Comparison of ENCODE assay signal across 15 cellular contexts in genomic region chr11:45659031-45659817, GRCh38. TPM values are rescaled to one million over a fixed set of nuclear protein-coding genes. Genes with fewer than 3 reads are reported as not detected.
DNase-seq lines count a peak whose midpoint lies in the region; ATAC-seq and TF ChIP-seq lines count a peak whose summit lies in the region.
"Had no signal": no experiment of that assay in that cellular context is flagged by ENCODE, and none has a peak within 500 bp of the region (broad histone marks: within the 10 kb centered on the region; RNA-seq: fewer than 3 reads in every experiment).

No MANE protein-coding gene starts in this region.

- H3K9me3 ChIP-seq in neural progenitor cell (ENCODE audit: low read depth) = no peaks in the 10 kb centered on the region
- no peaks in the 10 kb centered on the region for H3K9me3 ChIP-seq in thoracic aorta
- no peaks in the 10 kb centered on the region for H3K9me3 ChIP-seq in adrenal gland (replicated peaks in 1 of 3)
- H3K9me3 ChIP-seq in body of pancreas = no peaks in the 10 kb centered on the region
- H3K9me3 ChIP-seq: colonic mucosa had no signal

- TF ChIP-seq POLR2A in adrenal gland (IDR thresholded peaks at IDR 0.05) (no peak), body of pancreas (IDR thresholded peaks at IDR 0.05) (no peak)

- H3K9ac ChIP-seq in neural progenitor cell = no peak overlapping the region

- peak overlapping the region in 37 of 59 donors; percentile 0 to 83 (median 20) for H3K4me3 ChIP-seq in dorsolateral prefrontal cortex
- H3K4me3 ChIP-seq in neural progenitor cell = no peak overlapping the region
- peak overlapping the region; percentile 14 for H3K4me3 ChIP-seq in thoracic aorta
- no peak overlapping the region for H3K4me3 ChIP-seq in adrenal gland
- no peak overlapping the region for H3K4me3 ChIP-seq in body of pancreas
- H3K4me3 ChIP-seq: colonic mucosa had no signal

- H3K4me3 Mint-ChIP-seq in neural progenitor cell = no peak overlapping the region
- H3K4me3 Mint-ChIP-seq: CD8-positive, alpha-beta memory T cell had no signal

- TF ChIP-seq CTCF in dorsolateral prefrontal cortex (IDR thresholded peaks at IDR 0.05 in 54 of 56, conservative IDR thresholded peaks at IDR 0.05 in 2 of 56; ENCODE audit: low read depth in 1 of 56, partially characterized antibody in 56 of 56) (no peak), neural progenitor cell (IDR thresholded peaks at IDR 0.05) (no peak), thoracic aorta (IDR thresholded peaks at IDR 0.05) (no peak), adrenal gland (IDR thresholded peaks at IDR 0.05) (no peak), body of pancreas (IDR thresholded peaks at IDR 0.05) (no peak)

- peaks cover 6% of the 10 kb centered on the region for H3F3A ChIP-seq in neural progenitor cell (ENCODE audit: low read depth)

- H3K27ac ChIP-seq in dorsolateral prefrontal cortex = peak overlapping the region in 57 of 59 donors; percentile 10 to 94 (median 81)
- no peak overlapping the region for H3K27ac ChIP-seq in neural progenitor cell
- H3K27ac ChIP-seq in thoracic aorta = peak overlapping the region; percentile 24 to 62
- H3K27ac ChIP-seq in adrenal gland = peak overlapping the region in 2 of 5 donors; percentile 64 to 83
- peak overlapping the region in 2 of 4 donors; percentile 5 to 27 for H3K27ac ChIP-seq in body of pancreas
- H3K27ac ChIP-seq: colonic mucosa had no signal

- peaks cover 13% of the 10 kb centered on the region for H4K20me1 ChIP-seq in neural progenitor cell (ENCODE audit: low read depth)

- DNase-seq in activated effector memory CD4-positive, alpha-beta T cell treated with anti-CD3 and anti-CD28 coated beads, Interleukin-2, amount 50 U/mL, for 16 hours = peak; percentile 48
- DNase-seq in activated effector memory CD4-positive, alpha-beta T cell treated with Interleukin-2 at 50 U/mL for 16 hours = no peak
- no peak for DNase-seq in dorsolateral prefrontal cortex
- DNase-seq in neural progenitor cell (ENCODE audit: low spot score) = no peak
- no peak for DNase-seq in thoracic aorta (ENCODE audit: low spot score)
- no peak for DNase-seq in adrenal gland
- no peak for DNase-seq in body of pancreas
- DNase-seq: activated CD4-positive, alpha-beta T cell treated with anti-CD3 and anti-CD28 coated beads, Interleukin-2, amount 50 U/mL, for 4 hours; activated T-cell treated with anti-CD3 and anti-CD28 coated beads, Interleukin-2, amount 50 U/mL, for 48 hours; CD8-positive, alpha-beta memory T cell; NCI-H1930; stimulated activated CD4-positive, alpha-beta T cell treated with anti-CD3 and anti-CD28 coated beads, Interleukin-1b, Interleukin-23, amount 100 ng/mL, for 48 hours had no signal

- intact Hi-C loops in dorsolateral prefrontal cortex (cut with DNase I) = loop anchor here (5.0 to 10.0 kb wide), 4 partner anchors 113 to 292 kb away; no protein-coding TSS in a partner anchor
- intact Hi-C loops in adrenal gland (cut with DNase I) = loop anchor here (5.0 to 10.0 kb wide), 2 partner anchors 96 to 113 kb away; no protein-coding TSS in a partner anchor
- intact Hi-C loops in body of pancreas (cut with DNase I) = loop anchor here (10.0 kb wide), 1 partner anchor 294 kb away; no protein-coding TSS in a partner anchor

- H3K27me3 ChIP-seq in dorsolateral prefrontal cortex (peaks cover 0 to 5% (median 0%) of the 10 kb centered on the region in 45 donors), neural progenitor cell (peaks cover 47% of the 10 kb centered on the region), thoracic aorta (replicated peaks; ENCODE audit: insufficient read depth) (no peaks in the 10 kb centered on the region), adrenal gland (peaks cover 26% of the 10 kb centered on the region), body of pancreas (peaks cover 0 to 24% of the 10 kb centered on the region in 2 donors)

- no peaks in the 10 kb centered on the region for H3K9me3 Mint-ChIP-seq in neural progenitor cell
- H3K9me3 Mint-ChIP-seq: CD8-positive, alpha-beta memory T cell had no signal

- ATAC-seq in thoracic aorta (ENCODE audit: insufficient number of reproducible peaks, low FRiP score, low read depth) = no peak
- ATAC-seq in GM18861 (IDR thresholded peaks at IDR 0.05; ENCODE audit: unreplicated experiment) = no peak
- no peak for ATAC-seq in body of pancreas
- ATAC-seq: HCT116 had no signal

- WGBS in adrenal gland, 4 donors = 49 to 72% (median 54%) methylated on average over 7 to 15 of the region's 15 CpGs
- 51% methylated on average over 15 of the region's 15 CpGs; no CpG with 5 or more reads in 1 of the 2 donors for WGBS in body of pancreas, 2 donors

- H3K4me1 ChIP-seq in neural progenitor cell (peaks cover 38% of the 10 kb centered on the region), thoracic aorta (ENCODE audit: control insufficient read depth in 1 of 2, low read depth in 2 of 2) (peaks cover 20 to 68% of the 10 kb centered on the region in 2 donors), adrenal gland (replicated peaks in 1 of 2) (peaks cover 0 to 19% of the 10 kb centered on the region in 2 donors), body of pancreas (peaks cover 6% of the 10 kb centered on the region)
- H3K4me1 ChIP-seq: colonic mucosa had no signal

- H3K4me1 Mint-ChIP-seq in neural progenitor cell = peaks cover 71% of the 10 kb centered on the region

- no peaks in the 10 kb centered on the region for H3K36me3 Mint-ChIP-seq in neural progenitor cell
- H3K36me3 Mint-ChIP-seq: CD8-positive, alpha-beta memory T cell had no signal

- H3K27ac Mint-ChIP-seq in neural progenitor cell = no peak overlapping the region

- no peaks in the 10 kb centered on the region for H3K79me2 ChIP-seq in neural progenitor cell (ENCODE audit: low read depth)

- peak overlapping the region; percentile 43 for H2AFZ ChIP-seq in neural progenitor cell (replicated peaks)

- H3K27me3 Mint-ChIP-seq in neural progenitor cell (ENCODE audit: insufficient read depth, low read depth) = peaks cover 14% of the 10 kb centered on the region

- H3K36me3 ChIP-seq in neural progenitor cell (no peaks in the 10 kb centered on the region), thoracic aorta (no peaks in the 10 kb centered on the region), adrenal gland (replicated peaks in 1 of 2) (no peaks in the 10 kb centered on the region), body of pancreas (replicated peaks in 1 of 2; ENCODE audit: insufficient read depth in 1 of 2, low read depth in 2 of 2) (no peaks in the 10 kb centered on the region)
- H3K36me3 ChIP-seq: colonic mucosa had no signal

- peak overlapping the region; percentile 57 for H3K4me2 ChIP-seq in neural progenitor cell

RNA-seq across cellular contexts. Expression of gene CHST1, which starts 6.2 kb away (rescaled TPM):
- total RNA-seq in dorsolateral prefrontal cortex = 100 to 1,000 TPM in 61 of 120 experiments, 10 to 100 TPM in 59; 51.7 to 159 (median 100) TPM
- total RNA-seq in neural progenitor cell (ENCODE audit: low replicate concordance) = 0.53 TPM in 1 of 2 replicates, not detected in the other
- total RNA-seq in thoracic aorta = 10 to 100 TPM; 48.7 to 50.2 TPM
- 10 to 100 TPM in 1 of 8 donors, 1 to 10 TPM in 7; 1.1 to 13.5 (median 4.4) TPM for total RNA-seq in adrenal gland
- polyA plus RNA-seq in adrenal gland = 10 to 100 TPM in 1 of 3 donors, 1 to 10 TPM in 2; 2.5 to 12.1 (median 5.0) TPM
- total RNA-seq in body of pancreas = 1 to 10 TPM; 1.3 to 2.0 TPM
- polyA plus RNA-seq: CD8-positive, alpha-beta memory T cell had no signal

Comparison
In these comparisons a context has a peak if more than half of its experiments do, and no peak if none do; other contexts are left out.
1. H3K4me3 ChIP-seq: peak in dorsolateral prefrontal cortex (37 of 59) and thoracic aorta (single experiment); none in neural progenitor cell (single experiment), adrenal gland (0 of 4) and body of pancreas (0 of 2).